In the genomic region with DNA sequence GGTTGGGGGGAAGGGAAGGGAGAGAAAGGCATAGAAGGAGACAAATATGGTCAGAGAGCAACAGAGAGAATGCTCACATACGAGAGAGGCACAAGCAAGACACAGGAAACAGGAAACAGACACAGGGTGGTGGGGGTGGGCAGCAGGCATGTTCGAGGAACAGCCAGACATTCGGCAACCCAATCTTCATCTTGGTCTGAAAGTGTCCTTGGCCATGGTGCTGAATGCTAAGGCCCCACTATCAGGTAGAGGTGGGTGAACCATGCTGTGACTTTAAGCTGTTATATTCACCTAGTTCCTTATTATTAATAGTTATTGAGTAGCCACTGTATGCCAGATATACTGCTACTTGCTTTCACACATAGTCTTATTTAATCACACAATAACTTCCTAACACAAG, we compare ENCODE assay signal across 10 cellular contexts.
DNase-seq lines count a peak whose midpoint lies in the region; TF ChIP-seq lines count a peak whose summit lies in the region.
"Had no signal": no experiment of that assay in that cellular context is flagged by ENCODE, and none has a peak within 500 bp of the region (broad histone marks: within the 10 kb centered on the region; RNA-seq: fewer than 3 reads in every experiment).

No MANE protein-coding gene starts in this region.

- DNase-seq in AG08395 (ENCODE audit: low spot score) (peak; percentile 8), GM10266 (ENCODE audit: extremely low spot score) (peak; percentile 16), RKO (ENCODE audit: low spot score) (peak; percentile 3), fibroblast of pulmonary artery (ENCODE audit: low read depth) (peak; percentile 7), NAMALWA (ENCODE audit: low spot score) (no peak), SHP77 (lab: John Stamatoyannopoulos, UW) (no peak)
- DNase-seq in effector CD8-positive, alpha-beta T cell (lab: John Stamatoyannopoulos, UW) = no peak
- DNase-seq: activated T-cell treated with anti-CD3 and anti-CD28 coated beads for 4 hours, NCI-H1092 treated with DMSO at 0.1 percent for 48 hours had no signal

- no peak for TF ChIP-seq CTCF in GM10266 (IDR thresholded peaks at IDR 0.05; ENCODE audit: control insufficient read depth, insufficient read depth, low read depth, missing control alignments)
- TF ChIP-seq CTCF in fibroblast of pulmonary artery (IDR thresholded peaks at IDR 0.05; ENCODE audit: low read length, missing control alignments) = no peak

- H3K4me3 ChIP-seq in fibroblast of pulmonary artery (replicated peaks; ENCODE audit: low read depth, low read length) = no peak overlapping the region
- H3K4me3 ChIP-seq: thoracic aorta had no signal

Comparison
In these comparisons a context has a peak if more than half of its experiments do, and no peak if none do; other contexts are left out.
1. DNase-seq: peak in AG08395 (single experiment), GM10266 (single experiment), RKO (single experiment) and fibroblast of pulmonary artery (single experiment); none in NAMALWA (single experiment), effector CD8-positive, alpha-beta T cell (single experiment) and SHP77 (0 of 2).